Comparison of ENCODE assay signal across 2 cellular contexts in the genomic region with DNA sequence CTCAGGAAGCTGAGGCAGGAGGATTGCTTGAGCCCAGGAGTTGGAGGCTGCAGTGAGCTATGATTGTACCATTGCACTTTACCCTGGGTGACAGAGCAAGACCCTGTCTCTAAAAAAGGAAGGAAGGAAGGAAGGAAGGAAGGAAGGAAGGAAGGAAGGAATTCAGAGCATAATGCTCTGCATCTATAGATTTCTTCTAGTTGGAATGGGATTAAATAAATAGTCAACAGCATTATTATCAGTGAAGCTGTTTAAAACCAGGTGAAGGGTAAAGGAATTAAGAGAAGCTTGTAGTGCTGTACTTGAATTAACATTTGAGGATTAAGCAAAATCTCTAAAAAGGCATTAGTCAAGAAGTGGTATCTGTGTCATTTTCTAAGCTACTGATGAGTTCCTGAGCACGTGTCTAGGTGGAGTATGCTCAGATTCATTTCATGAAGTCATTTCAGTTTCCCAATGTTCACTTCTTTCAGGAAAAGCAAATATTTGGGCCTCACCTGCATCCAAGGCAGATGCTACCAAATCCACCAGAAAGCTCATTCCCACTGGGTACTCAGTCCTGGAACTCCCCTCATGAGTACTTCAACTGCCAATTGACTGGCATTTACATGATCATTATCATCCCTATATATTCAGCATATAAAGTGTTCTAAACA.
A peak's percentile ranks its signal among the peaks of the same experiment; 100 is the strongest.
TF ChIP-seq lines count a peak whose summit lies in the region.

No MANE protein-coding gene starts in this region.

TF ChIP-seq in HEK293, 187 proteins besides CTCF, POLR2A, EP300 and RAD21:
- TF ChIP-seq ZNF132 (tag by site-specific recombination; IDR thresholded peaks at IDR 0.05; ENCODE audit: borderline replicate concordance) (no peak), ZNF366 (tag by site-specific recombination; conservative IDR thresholded peaks at IDR 0.05) (peak; percentile 52), ZNF169 (tag by site-specific recombination; IDR thresholded peaks at IDR 0.05) (no peak), ZNF394 (tag by site-specific recombination; IDR thresholded peaks at IDR 0.05; ENCODE audit: borderline replicate concordance) (no peak), ZBTB8A (tag by site-specific recombination; IDR thresholded peaks at IDR 0.05) (no peak), ZNF610 (tag by site-specific recombination; IDR thresholded peaks at IDR 0.05; ENCODE audit: borderline replicate concordance) (no peak), SETDB1 (IDR thresholded peaks at IDR 0.05; ENCODE audit: insufficient read length, low read length) (no peak)

TF ChIP-seq in WTC11, 78 proteins besides CTCF, POLR2A, EP300 and RAD21 (continued from another document):
- TF ChIP-seq SOX15 (CRISPR knock-in tag; IDR thresholded peaks at IDR 0.05) (no peak), TEAD4 (CRISPR knock-in tag; IDR thresholded peaks at IDR 0.05) (no peak), ZNF281 (CRISPR knock-in tag; IDR thresholded peaks at IDR 0.05) (no peak), MLX (CRISPR knock-in tag; IDR thresholded peaks at IDR 0.05) (no peak), ELF4 (CRISPR knock-in tag; IDR thresholded peaks at IDR 0.05; ENCODE audit: low read depth) (no peak), HMGA2 (CRISPR knock-in tag; IDR thresholded peaks at IDR 0.05) (no peak), STAT6 (CRISPR knock-in tag; conservative IDR thresholded peaks at IDR 0.05; ENCODE audit: low read depth) (no peak), ZNF317 (CRISPR knock-in tag; IDR thresholded peaks at IDR 0.05; ENCODE audit: borderline replicate concordance, low read depth) (no peak), CDX4 (CRISPR knock-in tag; IDR thresholded peaks at IDR 0.05; ENCODE audit: borderline replicate concordance) (no peak), SP1 (CRISPR knock-in tag; conservative IDR thresholded peaks at IDR 0.05) (no peak), OVOL2 (CRISPR knock-in tag; IDR thresholded peaks at IDR 0.05; ENCODE audit: borderline replicate concordance) (no peak), HMGXB4 (CRISPR knock-in tag; IDR thresholded peaks at IDR 0.05) (no peak), NR1H2 (CRISPR knock-in tag; IDR thresholded peaks at IDR 0.05) (no peak), IRF2 (CRISPR knock-in tag; IDR thresholded peaks at IDR 0.05; ENCODE audit: borderline replicate concordance, low read depth) (no peak), NFATC4 (CRISPR knock-in tag; IDR thresholded peaks at IDR 0.05) (no peak)
- TF ChIP-seq, protein P1, sequence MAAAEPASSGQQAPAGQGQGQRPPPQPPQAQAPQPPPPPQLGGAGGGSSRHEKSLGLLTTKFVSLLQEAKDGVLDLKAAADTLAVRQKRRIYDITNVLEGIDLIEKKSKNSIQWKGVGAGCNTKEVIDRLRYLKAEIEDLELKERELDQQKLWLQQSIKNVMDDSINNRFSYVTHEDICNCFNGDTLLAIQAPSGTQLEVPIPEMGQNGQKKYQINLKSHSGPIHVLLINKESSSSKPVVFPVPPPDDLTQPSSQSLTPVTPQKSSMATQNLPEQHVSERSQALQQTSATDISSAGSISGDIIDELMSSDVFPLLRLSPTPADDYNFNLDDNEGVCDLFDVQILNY (CRISPR knock-in tag; IDR thresholded peaks at IDR 0.05) = no peak
- TF ChIP-seq, protein P2, sequence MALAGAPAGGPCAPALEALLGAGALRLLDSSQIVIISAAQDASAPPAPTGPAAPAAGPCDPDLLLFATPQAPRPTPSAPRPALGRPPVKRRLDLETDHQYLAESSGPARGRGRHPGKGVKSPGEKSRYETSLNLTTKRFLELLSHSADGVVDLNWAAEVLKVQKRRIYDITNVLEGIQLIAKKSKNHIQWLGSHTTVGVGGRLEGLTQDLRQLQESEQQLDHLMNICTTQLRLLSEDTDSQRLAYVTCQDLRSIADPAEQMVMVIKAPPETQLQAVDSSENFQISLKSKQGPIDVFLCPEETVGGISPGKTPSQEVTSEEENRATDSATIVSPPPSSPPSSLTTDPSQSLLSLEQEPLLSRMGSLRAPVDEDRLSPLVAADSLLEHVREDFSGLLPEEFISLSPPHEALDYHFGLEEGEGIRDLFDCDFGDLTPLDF (CRISPR knock-in tag; IDR thresholded peaks at IDR 0.05) = no peak
